Comparison of ENCODE assay signal across 1 cellular context in the genomic region with DNA sequence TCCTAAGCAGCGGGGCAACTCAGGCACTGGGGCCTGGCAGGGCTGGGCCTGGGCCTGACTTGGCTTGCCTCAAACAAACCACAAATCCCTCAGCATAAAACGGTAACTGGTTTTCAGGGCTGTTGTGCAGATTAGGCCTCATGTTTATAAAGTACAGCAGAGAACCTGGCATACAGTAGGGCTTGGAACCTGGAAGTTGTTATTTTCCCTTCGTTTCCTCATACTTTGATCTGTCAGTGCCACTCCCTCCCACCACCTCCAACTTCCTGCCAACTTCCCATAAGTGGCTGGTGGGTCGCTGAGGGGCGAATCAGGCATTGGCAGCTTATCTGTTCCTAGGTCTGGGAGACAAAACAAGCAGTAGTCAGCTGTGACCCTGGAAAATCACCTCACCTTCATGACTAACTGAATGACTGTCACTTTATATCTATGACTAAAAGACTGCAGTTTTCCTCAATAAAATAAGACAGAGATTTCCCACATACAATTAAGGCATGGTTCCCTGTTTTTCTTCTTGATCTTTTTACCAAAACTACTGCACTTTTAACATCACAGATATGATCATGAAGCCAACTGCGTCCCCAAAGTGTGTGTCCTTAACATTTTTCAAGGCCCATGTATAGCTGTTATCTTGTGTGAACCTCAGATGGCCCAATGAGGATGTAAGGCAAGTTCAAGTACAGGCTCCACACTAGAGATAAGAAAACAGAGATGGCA.
TF ChIP-seq lines count a peak whose summit lies in the region.

No MANE protein-coding gene starts in this region.

TF ChIP-seq in HepG2, 621 proteins besides CTCF, POLR2A, EP300 and RAD21 (continued from another document):
- TF ChIP-seq ARID5B (CRISPR knock-in tag; IDR thresholded peaks at IDR 0.05) (peak; percentile 91), ZBTB20 (CRISPR knock-in tag; IDR thresholded peaks at IDR 0.05; ENCODE audit: borderline replicate concordance, low read depth) (0 out of 2 replicates have a peak, but pooled peaks have one; percentile 53), THAP11 (CRISPR knock-in tag; IDR thresholded peaks at IDR 0.05) (peak; percentile 59; the same call in 1 of the 2 replicates), ETV6 (CRISPR knock-in tag; conservative IDR thresholded peaks at IDR 0.05) (peak; percentile 90), ARID4A (CRISPR knock-in tag; IDR thresholded peaks at IDR 0.05; ENCODE audit: borderline replicate concordance) (peak; percentile 23; the same call in 1 of the 2 replicates), CEBPG (CRISPR knock-in tag; IDR thresholded peaks at IDR 0.05) (peak; percentile 43; the same call in 1 of the 2 replicates)
- TF ChIP-seq, protein P1, sequence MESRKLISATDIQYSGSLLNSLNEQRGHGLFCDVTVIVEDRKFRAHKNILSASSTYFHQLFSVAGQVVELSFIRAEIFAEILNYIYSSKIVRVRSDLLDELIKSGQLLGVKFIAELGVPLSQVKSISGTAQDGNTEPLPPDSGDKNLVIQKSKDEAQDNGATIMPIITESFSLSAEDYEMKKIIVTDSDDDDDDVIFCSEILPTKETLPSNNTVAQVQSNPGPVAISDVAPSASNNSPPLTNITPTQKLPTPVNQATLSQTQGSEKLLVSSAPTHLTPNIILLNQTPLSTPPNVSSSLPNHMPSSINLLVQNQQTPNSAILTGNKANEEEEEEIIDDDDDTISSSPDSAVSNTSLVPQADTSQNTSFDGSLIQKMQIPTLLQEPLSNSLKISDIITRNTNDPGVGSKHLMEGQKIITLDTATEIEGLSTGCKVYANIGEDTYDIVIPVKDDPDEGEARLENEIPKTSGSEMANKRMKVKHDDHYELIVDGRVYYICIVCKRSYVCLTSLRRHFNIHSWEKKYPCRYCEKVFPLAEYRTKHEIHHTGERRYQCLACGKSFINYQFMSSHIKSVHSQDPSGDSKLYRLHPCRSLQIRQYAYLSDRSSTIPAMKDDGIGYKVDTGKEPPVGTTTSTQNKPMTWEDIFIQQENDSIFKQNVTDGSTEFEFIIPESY (CRISPR knock-in tag; IDR thresholded peaks at IDR 0.05): 0 out of 2 replicates have a peak, but pooled peaks have one; percentile 1
TF ChIP-seq in HepG2: peak in this region for 105; not testable (repeated sequence) for 516.
